ENCODE assay signal across 20 cellular contexts in the genomic region with DNA sequence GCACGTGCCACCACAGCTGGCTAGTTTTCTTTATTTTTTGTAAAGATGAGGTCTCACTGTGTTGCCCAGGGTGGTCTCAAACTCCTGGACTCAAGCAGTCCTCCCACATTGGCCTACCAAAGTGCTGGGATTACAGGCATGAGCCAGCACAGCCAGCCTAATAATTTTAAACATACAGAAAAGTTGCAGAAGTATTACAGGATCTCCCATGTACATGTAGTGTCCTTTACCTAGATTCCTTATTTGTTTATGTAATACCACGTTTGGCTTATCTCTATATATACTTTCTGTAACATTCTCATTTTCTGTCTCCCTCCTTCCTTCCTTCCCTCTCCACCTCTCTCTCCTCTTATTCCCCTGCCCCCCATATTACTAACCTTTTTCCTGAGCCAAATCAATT. TPM values are rescaled to one million over a fixed set of nuclear protein-coding genes. Genes with fewer than 3 reads are reported as not detected.
DNase-seq lines count a peak whose midpoint lies in the region; ATAC-seq and TF ChIP-seq lines count a peak whose summit lies in the region.
"Had no signal": no experiment of that assay in that cellular context is flagged by ENCODE, and none has a peak within 500 bp of the region (broad histone marks: within the 10 kb centered on the region; RNA-seq: fewer than 3 reads in every experiment).

No MANE protein-coding gene starts in this region.

- H3K27me3 ChIP-seq in psoas muscle (ENCODE audit: insufficient read depth in 3 of 3, low read length in 2 of 3) (no peaks in the 10 kb centered on the region), left ventricle myocardium inferior (ENCODE audit: low read depth) (no peaks in the 10 kb centered on the region)
- H3K27me3 ChIP-seq: BLaER1 had no signal

- H3K27ac Mint-ChIP-seq in activated T-cell treated with anti-CD3 and anti-CD28 coated beads, Interleukin-2, amount 50 U/mL, for 72 hours = peak overlapping the region; percentile 50
- peak overlapping the region; percentile 22 for H3K27ac Mint-ChIP-seq in activated T-helper 17 cell treated with anti-CD3 and anti-CD28 coated beads, Interleukin-2, amount 50 U/mL, for 72 hours
- H3K27ac Mint-ChIP-seq: B cell, HFFc6 had no signal

- peaks cover 23% of the 10 kb centered on the region for H3K4me1 Mint-ChIP-seq in activated T-cell treated with anti-CD3 and anti-CD28 coated beads, Interleukin-2, amount 50 U/mL, for 72 hours (ENCODE audit: low read depth)
- H3K4me1 Mint-ChIP-seq in activated T-helper 17 cell treated with anti-CD3 and anti-CD28 coated beads, Interleukin-2, amount 50 U/mL, for 72 hours = peaks cover 13% of the 10 kb centered on the region
- H3K4me1 Mint-ChIP-seq: B cell, H9 had no signal

- intact Hi-C loops in psoas muscle (cut with DNase I) (no loop called here), left ventricle myocardium inferior (cut with micrococcal nuclease) (no loop called here)

- no peak for ATAC-seq in activated T-cell treated with anti-CD3 and anti-CD28 coated beads, Interleukin-2, amount 50 U/mL, for 72 hours (replicated peaks in 1 of 2)
- no peak for ATAC-seq in activated T-helper 17 cell treated with anti-CD3 and anti-CD28 coated beads, Interleukin-2, amount 50 U/mL, for 72 hours (replicated peaks)
- ATAC-seq in psoas muscle = no peak
- ATAC-seq in HG02840 (IDR thresholded peaks at IDR 0.05; ENCODE audit: low FRiP score, unreplicated experiment) = no peak
- ATAC-seq: HCT116 had no signal

- H3K9me3 ChIP-seq in psoas muscle (no peaks in the 10 kb centered on the region), left ventricle myocardium inferior (replicated peaks) (peaks cover 5% of the 10 kb centered on the region)
- H3K9me3 ChIP-seq: BLaER1 had no signal

- peaks cover 17% of the 10 kb centered on the region for H3K4me1 ChIP-seq in psoas muscle
- no peaks in the 10 kb centered on the region for H3K4me1 ChIP-seq in left ventricle myocardium inferior

- no peak for DNase-seq in activated T-cell treated with anti-CD3 and anti-CD28 coated beads, Interleukin-2, amount 50 U/mL, for 72 hours
- DNase-seq in activated T-cell treated with anti-CD3 and anti-CD28 coated beads, Interleukin-2, amount 50 U/mL, for 1 hour = no peak
- DNase-seq in psoas muscle (no peak), left ventricle myocardium inferior (no peak)
- DNase-seq: CD4-positive, CD25-positive, alpha-beta regulatory T cell; CD8-positive, alpha-beta memory T cell; DMS 273 treated with DMSO at 0.1 percent for 48 hours; DMS79; EL; GDM1; GM23248; H9; HFFc6 had no signal

- H3K27me3 Mint-ChIP-seq in activated T-cell treated with anti-CD3 and anti-CD28 coated beads, Interleukin-2, amount 50 U/mL, for 72 hours (ENCODE audit: low read depth) = no peaks in the 10 kb centered on the region
- no peaks in the 10 kb centered on the region for H3K27me3 Mint-ChIP-seq in activated T-helper 17 cell treated with anti-CD3 and anti-CD28 coated beads, Interleukin-2, amount 50 U/mL, for 72 hours
- H3K27me3 Mint-ChIP-seq: B cell; CD4-positive, CD25-positive, alpha-beta regulatory T cell; CD8-positive, alpha-beta memory T cell had no signal

- 91 to 92% (median 91%) methylated on average over 2 of the region's 2 CpGs for WGBS in psoas muscle, 3 donors

- no peaks in the 10 kb centered on the region for H3K9me3 Mint-ChIP-seq in activated T-cell treated with anti-CD3 and anti-CD28 coated beads, Interleukin-2, amount 50 U/mL, for 72 hours
- no peaks in the 10 kb centered on the region for H3K9me3 Mint-ChIP-seq in activated T-helper 17 cell treated with anti-CD3 and anti-CD28 coated beads, Interleukin-2, amount 50 U/mL, for 72 hours
- H3K9me3 Mint-ChIP-seq: CD4-positive, CD25-positive, alpha-beta regulatory T cell; CD8-positive, alpha-beta memory T cell; H9 had no signal

- peaks cover 1 to 12% of the 10 kb centered on the region in 2 donors for H3K36me3 Mint-ChIP-seq in activated T-cell treated with anti-CD3 and anti-CD28 coated beads, Interleukin-2, amount 50 U/mL, for 72 hours (ENCODE audit: insufficient read depth in 2 of 2)
- peaks cover 61% of the 10 kb centered on the region for H3K36me3 Mint-ChIP-seq in activated T-helper 17 cell treated with anti-CD3 and anti-CD28 coated beads, Interleukin-2, amount 50 U/mL, for 72 hours (ENCODE audit: low read depth)

- TF ChIP-seq CTCF in psoas muscle (IDR thresholded peaks at IDR 0.05) = no peak
- TF ChIP-seq CTCF in left ventricle myocardium inferior (IDR thresholded peaks at IDR 0.05; ENCODE audit: borderline replicate concordance) = no peak

- H3K36me3 ChIP-seq in psoas muscle (ENCODE audit: insufficient read depth in 1 of 2, low read depth in 1 of 2) (peaks cover 0 to 48% of the 10 kb centered on the region in 2 donors), left ventricle myocardium inferior (peaks cover 31% of the 10 kb centered on the region)

- H3K4me3 ChIP-seq in psoas muscle = no peak overlapping the region
- H3K4me3 ChIP-seq in left ventricle myocardium inferior = no peak overlapping the region
- H3K4me3 ChIP-seq: BLaER1, GM23248 had no signal

- H3K27ac ChIP-seq in psoas muscle = peak overlapping the region; percentile 5
- no peak overlapping the region for H3K27ac ChIP-seq in left ventricle myocardium inferior (replicated peaks)
- H3K27ac ChIP-seq: 22Rv1, BLaER1, C4-2B, GM23248 had no signal

- no peak overlapping the region for H3K4me3 Mint-ChIP-seq in activated T-cell treated with anti-CD3 and anti-CD28 coated beads, Interleukin-2, amount 50 U/mL, for 72 hours
- H3K4me3 Mint-ChIP-seq in activated T-helper 17 cell treated with anti-CD3 and anti-CD28 coated beads, Interleukin-2, amount 50 U/mL, for 72 hours = no peak overlapping the region
- H3K4me3 Mint-ChIP-seq: B cell; CD4-positive, CD25-positive, alpha-beta regulatory T cell; H9; HFFc6 had no signal

RNA-seq across cellular contexts. Expression of a gene that starts 41.7 kb away (rescaled TPM):
- 10 to 100 TPM; 47.6 to 60.1 TPM for total RNA-seq in activated T-cell treated with anti-CD3 and anti-CD28 coated beads, Interleukin-2, amount 50 U/mL, for 72 hours
- total RNA-seq in activated T-helper 17 cell treated with anti-CD3 and anti-CD28 coated beads, Interleukin-2, amount 50 U/mL, for 72 hours = 10 to 100 TPM; 36.3 to 38.9 TPM
- total RNA-seq in psoas muscle = 100 to 1,000 TPM in 3 of 4 donors, 10 to 100 TPM in 1; 83.9 to 195 (median 141) TPM
- polyA plus RNA-seq in psoas muscle = 100 to 1,000 TPM in 1 of 3 donors, 10 to 100 TPM in 2; 17.4 to 244 (median 99.6) TPM
- total RNA-seq in left ventricle myocardium inferior = 56.2 TPM
